21 cellular contexts compared by ENCODE assay signal in genomic region chr17:78347453-78347852, GRCh38. TPM values are rescaled to one million over a fixed set of nuclear protein-coding genes. Genes with fewer than 3 reads are reported as not detected.
DNase-seq lines count a peak whose midpoint lies in the region; ATAC-seq, FAIRE-seq and TF ChIP-seq lines count a peak whose summit lies in the region.
"Had no signal": no experiment of that assay in that cellular context is flagged by ENCODE, and none has a peak within 500 bp of the region (broad histone marks: within the 10 kb centered on the region; RNA-seq: fewer than 3 reads in every experiment).

No MANE protein-coding gene starts in this region.

- H3K4me1 Mint-ChIP-seq in CD4-positive, alpha-beta T cell (ENCODE audit: low read depth), result peaks cover 90% of the 10 kb centered on the region
- peaks cover 72% of the 10 kb centered on the region for H3K4me1 Mint-ChIP-seq in activated naive CD4-positive, alpha-beta T cell treated with anti-CD3 and anti-CD28 coated beads for 36 hours (ENCODE audit: low read depth)

- peak overlapping the region; percentile 99 for H3K27ac Mint-ChIP-seq in CD4-positive, alpha-beta T cell
- H3K27ac Mint-ChIP-seq in activated naive CD4-positive, alpha-beta T cell treated with anti-CD3 and anti-CD28 coated beads for 36 hours, result no peak overlapping the region
- H3K27ac Mint-ChIP-seq: H9 had no signal

- H3K4me3 ChIP-seq in Panc1 (ENCODE audit: low read depth in 2 of 2, low read length in 2 of 2), result no peak overlapping the region
- H3K4me3 ChIP-seq in kidney (ENCODE audit: low read length in 2 of 2), result no peak overlapping the region
- H3K4me3 ChIP-seq in pancreas, result no peak overlapping the region
- H3K4me3 ChIP-seq: SK-N-MC had no signal

- no TSS peak for BruUV-seq in Panc1 (replicated peaks; lab: Mats Ljungman, UMichigan)

- FAIRE-seq in kidney (lab: Jason Lieb, UNC) (no peak), pancreas (lab: Jason Lieb, UNC) (no peak)

- H3K36me3 Mint-ChIP-seq in CD4-positive, alpha-beta T cell (ENCODE audit: low read depth), result no peaks in the 10 kb centered on the region
- H3K36me3 Mint-ChIP-seq in activated naive CD4-positive, alpha-beta T cell treated with anti-CD3 and anti-CD28 coated beads for 36 hours (ENCODE audit: low read depth), result no peaks in the 10 kb centered on the region

- no peaks in the 10 kb centered on the region for H3K9me3 ChIP-seq in CD4-positive, alpha-beta T cell (ENCODE audit: control insufficient read depth, low read length)
- no peaks in the 10 kb centered on the region for H3K9me3 ChIP-seq in Panc1 (ENCODE audit: control insufficient read depth, insufficient read depth, low read depth, low read length)
- no peaks in the 10 kb centered on the region for H3K9me3 ChIP-seq in kidney (ENCODE audit: control insufficient read depth in 1 of 2, low read length in 2 of 2)
- H3K9me3 ChIP-seq in pancreas, result no peaks in the 10 kb centered on the region

- POLR2A ChIA-PET in CD4-positive, alpha-beta T cell (lab: Charles Lee), result interaction anchor here (0.6 to 1.0 kb wide), 4 partner anchors 9 to 33 kb away, joined by 3 to 5 read pairs (median 4); partner anchors contain the start of gene SOCS3
- POLR2A ChIA-PET in Panc1 (lab: Charles Lee), result no interaction called here

- H3K9me3 Mint-ChIP-seq in CD4-positive, alpha-beta T cell, result no peaks in the 10 kb centered on the region
- no peaks in the 10 kb centered on the region for H3K9me3 Mint-ChIP-seq in activated naive CD4-positive, alpha-beta T cell treated with anti-CD3 and anti-CD28 coated beads for 36 hours
- H3K9me3 Mint-ChIP-seq: H9 had no signal

- 53% methylated on average over 3 of the region's 3 CpGs for WGBS in pancreas, 2 donors

- CTCF ChIA-PET in CD4-positive, alpha-beta T cell (lab: Charles Lee), result interaction anchor here (1.8 kb wide), 1 partner anchor 13 kb away, joined by 4 read pairs; the partner anchor contains the start of gene SOCS3
- CTCF ChIA-PET in Panc1 (lab: Charles Lee), result interaction anchor here (0.6 kb wide), 1 partner anchor 281 kb away, joined by 5 read pairs; no protein-coding TSS in a partner anchor
- CTCF ChIA-PET in activated naive CD4-positive, alpha-beta T cell treated with anti-CD3 and anti-CD28 coated beads for 36 hours (lab: Charles Lee), result interaction anchor here (0.6 to 0.7 kb wide), 2 partner anchors 32 to 59 kb away, joined by 3 read pairs; no protein-coding TSS in a partner anchor

- in situ Hi-C loops in Panc1 (cut with HindIII; ENCODE audit: low pct_unique_long_range_greater_than_20kb, low sequenced_read_pairs), result no loop called here

- no peaks in the 10 kb centered on the region for H3K27me3 ChIP-seq in CD4-positive, alpha-beta T cell (ENCODE audit: control insufficient read depth, insufficient read depth, low read length)
- H3K27me3 ChIP-seq in Panc1 (ENCODE audit: control insufficient read depth, insufficient read depth, low read length) (no peaks in the 10 kb centered on the region), pancreas (no peaks in the 10 kb centered on the region)

- no peak overlapping the region for H3K27ac ChIP-seq in CD4-positive, alpha-beta T cell (ENCODE audit: low read depth, low read length)
- H3K27ac ChIP-seq in Panc1 (ENCODE audit: low read length), result peak overlapping the region; percentile 53; the same call in 1 of the 2 replicates
- no peak overlapping the region for H3K27ac ChIP-seq in kidney (ENCODE audit: low read depth in 2 of 2, low read length in 2 of 2)
- H3K27ac ChIP-seq in pancreas, result peak overlapping the region in 1 of 4 donors; percentile 15
- H3K27ac ChIP-seq: C4-2B, SK-N-MC had no signal

- H3K36me3 ChIP-seq in Panc1 (ENCODE audit: control insufficient read depth, insufficient read depth, low read length), result no peaks in the 10 kb centered on the region
- H3K36me3 ChIP-seq in kidney (ENCODE audit: control insufficient read depth in 1 of 2, insufficient read depth in 2 of 2, low read length in 2 of 2), result no peaks in the 10 kb centered on the region
- H3K36me3 ChIP-seq in pancreas, result no peaks in the 10 kb centered on the region

- H3K4me3 Mint-ChIP-seq in CD4-positive, alpha-beta T cell, result peak overlapping the region; percentile 63
- no peak overlapping the region for H3K4me3 Mint-ChIP-seq in activated naive CD4-positive, alpha-beta T cell treated with anti-CD3 and anti-CD28 coated beads for 36 hours
- H3K4me3 Mint-ChIP-seq: H9 had no signal

- ATAC-seq in CD4-positive, alpha-beta T cell (ENCODE audit: poor library complexity), result no peak
- ATAC-seq in Panc1, result no peak
- ATAC-seq in pancreas, result peak; percentile 11 to 73 (median 56)

- intact Hi-C loops in CD4-positive, alpha-beta T cell (cut with DNase I, micrococcal nuclease), result no loop called here
- intact Hi-C loops in Panc1 (cut with micrococcal nuclease; ENCODE audit: unreplicated experiment), result no loop called here
- intact Hi-C loops in kidney (cut with DNase I), result no loop called here
- intact Hi-C loops in pancreas (cut with DNase I), result no loop called here
- intact Hi-C loops in activated naive CD4-positive, alpha-beta T cell treated with anti-CD3 and anti-CD28 coated beads for 36 hours (cut with micrococcal nuclease), result no loop called here

- no peaks in the 10 kb centered on the region for H3K27me3 Mint-ChIP-seq in CD4-positive, alpha-beta T cell
- no peaks in the 10 kb centered on the region for H3K27me3 Mint-ChIP-seq in activated naive CD4-positive, alpha-beta T cell treated with anti-CD3 and anti-CD28 coated beads for 36 hours (ENCODE audit: low read depth)

- TF ChIP-seq CTCF in CD4-positive, alpha-beta T cell (IDR thresholded peaks at IDR 0.05), result no peak
- TF ChIP-seq CTCF in Panc1 (IDR thresholded peaks at IDR 0.05), result no peak
- TF ChIP-seq CTCF in kidney (IDR thresholded peaks at IDR 0.05; ENCODE audit: borderline replicate concordance, extremely low read depth, insufficient read depth), result no peak
- TF ChIP-seq CTCF in pancreas (IDR thresholded peaks at IDR 0.05), result no peak

- H3K4me1 ChIP-seq in Panc1 (ENCODE audit: control insufficient read depth, insufficient read depth, low read length) (peaks cover 68% of the 10 kb centered on the region), kidney (ENCODE audit: control insufficient read depth in 1 of 2, insufficient read depth in 1 of 2, low read depth in 1 of 2, low read length in 2 of 2) (peaks cover 8 to 29% of the 10 kb centered on the region in 2 donors), pancreas (peaks cover 10 to 62% (median 28%) of the 10 kb centered on the region in 3 donors)

- no peak overlapping the region for H3K9ac ChIP-seq in kidney (ENCODE audit: low read length in 2 of 2)

- no peak for DNase-seq in CD4-positive, alpha-beta T cell
- DNase-seq in Panc1 (ENCODE audit: low read depth, low spot score), result no peak
- peak; percentile 70 for DNase-seq in kidney
- DNase-seq in pancreas, result peak; percentile 70 to 91 (median 82)
- DNase-seq in SKM-1 (lab: John Stamatoyannopoulos, UW; ENCODE audit: unreplicated experiment), result no peak
- DNase-seq in foreskin melanocyte, result no peak
- no peak for DNase-seq in activated naive CD4-positive, alpha-beta T cell treated with anti-CD3 and anti-CD28 coated beads for 36 hours
- DNase-seq in NCI-H526 treated with DMSO at 0.1 percent for 48 hours (lab: John Stamatoyannopoulos, UW), result no peak
- DNase-seq: COR-L47, DMS 273 treated with DMSO at 0.1 percent for 48 hours, DND-41, H9, NCI-H1092, NCI-H146, NCI-H2081 treated with DMSO at 0.1 percent for 48 hours, NCI-H446 treated with DMSO at 0.1 percent for 48 hours, NCI-H774, OCI-M1, SHP77 had no signal

RNA-seq across cellular contexts. Expression of gene SOCS3, which starts 12.4 kb away (rescaled TPM):
- 100 to 1,000 TPM; 414 to 427 TPM for total RNA-seq in CD4-positive, alpha-beta T cell
- 53.1 TPM for total RNA-seq in Panc1 (2021; ENCODE audit: unreplicated experiment)
- polyA plus RNA-seq in Panc1 (2012; ENCODE audit: insufficient read length), result 30.5 TPM
- total RNA-seq in kidney, result 110 TPM
- 31.2 TPM for polyA plus RNA-seq in kidney (ENCODE audit: insufficient read depth, low read depth, low replicate concordance)
- 10 to 100 TPM in 4 of 6 donors, 1 to 10 TPM in 2; 5.7 to 32.6 (median 18.0) TPM for total RNA-seq in pancreas
- 10 to 100 TPM; 28.5 to 53.3 TPM for polyA plus RNA-seq in pancreas
- 100 to 1,000 TPM; 281 to 290 TPM for total RNA-seq in activated naive CD4-positive, alpha-beta T cell treated with anti-CD3 and anti-CD28 coated beads for 36 hours

RNA-seq across cellular contexts. Expression of gene PGS1, which starts 31.0 kb away (rescaled TPM):
- total RNA-seq in CD4-positive, alpha-beta T cell, result 10 to 100 TPM; 40.9 to 45.3 TPM
- 47.5 TPM for total RNA-seq in Panc1 (2021; ENCODE audit: unreplicated experiment)
- polyA plus RNA-seq in Panc1 (2012; ENCODE audit: insufficient read length), result 40.3 TPM
- 65.4 TPM for total RNA-seq in kidney
- polyA plus RNA-seq in kidney (ENCODE audit: insufficient read depth, low read depth, low replicate concordance), result 15.6 TPM
- total RNA-seq in pancreas, result 10 to 100 TPM; 11.2 to 21.9 (median 13.4) TPM
- 10 to 100 TPM; 17.2 to 22.7 TPM for polyA plus RNA-seq in pancreas
- total RNA-seq in activated naive CD4-positive, alpha-beta T cell treated with anti-CD3 and anti-CD28 coated beads for 36 hours, result 10 to 100 TPM; 69.0 to 73.1 TPM

Comparison
In these comparisons a context has a peak if more than half of its experiments do, and no peak if none do; other contexts are left out.
1. ATAC-seq: peak in pancreas (4 of 4); none in CD4-positive, alpha-beta T cell (single experiment) and Panc1 (single experiment).
2. DNase-seq: peak in kidney (single experiment) and pancreas (6 of 6); none in CD4-positive, alpha-beta T cell (0 of 10), Panc1 (single experiment), SKM-1 (single experiment), foreskin melanocyte (single experiment), activated naive CD4-positive, alpha-beta T cell treated with anti-CD3 and anti-CD28 coated beads for 36 hours (single experiment) and NCI-H526 treated with DMSO at 0.1 percent for 48 hours (single experiment).